In the genomic region with DNA sequence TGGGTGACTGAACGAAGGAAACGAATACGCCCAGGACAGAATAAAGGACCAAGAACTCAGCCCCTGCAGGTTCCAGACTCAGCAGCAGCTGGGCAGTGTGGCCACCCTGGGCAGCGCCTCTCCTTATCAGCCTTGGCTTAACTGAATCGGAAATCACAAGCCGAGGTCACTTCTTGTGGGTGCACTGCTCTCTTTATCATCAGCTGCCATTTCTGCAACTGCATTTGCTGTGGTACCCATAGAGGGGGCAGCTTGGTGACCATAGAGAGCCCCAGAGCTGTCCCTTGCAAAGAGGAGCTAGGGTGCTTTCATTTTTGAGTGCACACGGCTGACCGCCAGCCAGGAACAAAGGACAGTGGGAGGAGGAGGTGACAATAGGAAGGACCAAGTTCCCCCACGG, we compare ENCODE assay signal across 1 cellular context.
TF ChIP-seq lines count a peak whose summit lies in the region.

No MANE protein-coding gene starts in this region.

TF ChIP-seq in SK-N-SH, 30 proteins besides CTCF, POLR2A, EP300 and RAD21 (continued from another document):
- TF ChIP-seq, protein P1, sequence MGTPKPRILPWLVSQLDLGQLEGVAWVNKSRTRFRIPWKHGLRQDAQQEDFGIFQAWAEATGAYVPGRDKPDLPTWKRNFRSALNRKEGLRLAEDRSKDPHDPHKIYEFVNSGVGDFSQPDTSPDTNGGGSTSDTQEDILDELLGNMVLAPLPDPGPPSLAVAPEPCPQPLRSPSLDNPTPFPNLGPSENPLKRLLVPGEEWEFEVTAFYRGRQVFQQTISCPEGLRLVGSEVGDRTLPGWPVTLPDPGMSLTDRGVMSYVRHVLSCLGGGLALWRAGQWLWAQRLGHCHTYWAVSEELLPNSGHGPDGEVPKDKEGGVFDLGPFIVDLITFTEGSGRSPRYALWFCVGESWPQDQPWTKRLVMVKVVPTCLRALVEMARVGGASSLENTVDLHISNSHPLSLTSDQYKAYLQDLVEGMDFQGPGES (IDR thresholded peaks at IDR 0.05; ENCODE audit: low read depth, low read length), result no peak
- TF ChIP-seq, protein P2, sequence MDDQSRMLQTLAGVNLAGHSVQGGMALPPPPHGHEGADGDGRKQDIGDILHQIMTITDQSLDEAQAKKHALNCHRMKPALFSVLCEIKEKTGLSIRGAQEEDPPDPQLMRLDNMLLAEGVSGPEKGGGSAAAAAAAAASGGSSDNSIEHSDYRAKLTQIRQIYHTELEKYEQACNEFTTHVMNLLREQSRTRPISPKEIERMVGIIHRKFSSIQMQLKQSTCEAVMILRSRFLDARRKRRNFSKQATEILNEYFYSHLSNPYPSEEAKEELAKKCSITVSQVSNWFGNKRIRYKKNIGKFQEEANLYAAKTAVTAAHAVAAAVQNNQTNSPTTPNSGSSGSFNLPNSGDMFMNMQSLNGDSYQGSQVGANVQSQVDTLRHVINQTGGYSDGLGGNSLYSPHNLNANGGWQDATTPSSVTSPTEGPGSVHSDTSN (IDR thresholded peaks at IDR 0.05), result no peak
